Comparison of ENCODE assay signal across 1 cellular context in genomic region chr10:124496620-124497019, GRCh38.
TF ChIP-seq lines count a peak whose summit lies in the region.

No MANE protein-coding gene starts in this region.

TF ChIP-seq in GM23338, 12 proteins besides CTCF, POLR2A, EP300 and RAD21 (continued from another document):
- TF ChIP-seq ETS1 (IDR thresholded peaks at IDR 0.05) = no peak
- no peak for TF ChIP-seq CREB1 (CRISPR knock-in tag; IDR thresholded peaks at IDR 0.05; ENCODE audit: low read depth)
- no peak for TF ChIP-seq POLR2AphosphoS5 (IDR thresholded peaks at IDR 0.05; ENCODE audit: low read depth)
- TF ChIP-seq ZNF462 (CRISPR knock-in tag; IDR thresholded peaks at IDR 0.05) = no peak
TF ChIP-seq in GM23338: peak in this region for 0.
